In the genomic region with DNA sequence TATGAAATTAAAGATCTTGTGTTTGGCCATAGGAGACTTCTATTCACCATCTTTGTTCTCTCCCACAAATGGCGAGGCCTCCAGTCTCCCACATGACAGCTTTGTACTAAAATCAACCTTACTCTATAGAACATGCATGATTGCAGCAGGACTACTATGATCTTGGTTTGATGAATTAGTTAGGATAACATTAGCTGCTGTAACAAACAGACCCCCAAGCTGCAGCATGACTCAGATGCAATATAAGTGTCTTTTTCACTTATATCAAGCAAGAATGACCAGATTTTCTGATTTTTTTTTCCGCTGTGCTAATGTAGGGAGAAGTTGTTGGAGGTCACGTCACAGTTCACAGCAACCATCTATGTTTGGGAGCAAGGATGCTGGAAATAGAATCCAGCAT, we compare ENCODE assay signal across 28 cellular contexts. TPM values are rescaled to one million over a fixed set of nuclear protein-coding genes. Genes with fewer than 3 reads are reported as not detected.
"Had no signal": no experiment of that assay in that cellular context is flagged by ENCODE, and none has a peak within 500 bp of the region (broad histone marks: within the 10 kb centered on the region; RNA-seq: fewer than 3 reads in every experiment).

No MANE protein-coding gene starts in this region.

- FAIRE-seq: keratinocyte, pancreas, urothelium cell line had no signal

- H3K4me3 ChIP-seq: coronary artery, esophagus squamous epithelium, heart right ventricle, lower lobe of right lung, pancreas, smooth muscle cell, thoracic aorta, tibial nerve, upper lobe of left lung had no signal

- H3K27me3 Mint-ChIP-seq: stimulated activated naive CD8-positive, alpha-beta T cell treated with anti-CD3 and anti-CD28 coated beads, Interleukin-15, Interleukin-2, amounts not matched to agents 100 ng/mL and 50 ng/mL, for 24 hours had no signal

- H3K4me1 ChIP-seq: lower lobe of right lung, upper lobe of left lung had no signal

- H3K9me3 Mint-ChIP-seq: stimulated activated effector memory CD8-positive, alpha-beta T cell treated with anti-CD3 and anti-CD28 coated beads, Interleukin-12 subunit alpha, Interleukin-12 subunit beta, amount 100 ng/mL, for 72 hours; stimulated activated naive CD8-positive, alpha-beta T cell treated with anti-CD3 and anti-CD28 coated beads, Interleukin-15, Interleukin-2, amounts not matched to agents 100 ng/mL and 50 ng/mL, for 24 hours had no signal

- H3K27ac ChIP-seq: coronary artery, esophagus squamous epithelium, heart right ventricle, lower lobe of right lung, neutrophil, pancreas, thoracic aorta, tibial nerve, upper lobe of left lung had no signal

- H3K27ac Mint-ChIP-seq: natural killer cell; progenitor cell of endocrine pancreas; stimulated activated effector memory CD8-positive, alpha-beta T cell treated with anti-CD3 and anti-CD28 coated beads, Interleukin-12 subunit alpha, Interleukin-12 subunit beta, amount 100 ng/mL, for 72 hours; stimulated activated naive CD8-positive, alpha-beta T cell treated with anti-CD3 and anti-CD28 coated beads, Interleukin-15, Interleukin-2, amounts not matched to agents 100 ng/mL and 50 ng/mL, for 24 hours had no signal

- ATAC-seq: heart right ventricle; left ventricle myocardium superior; lower lobe of right lung; natural killer cell; pancreas; sciatic nerve; stimulated activated effector memory CD8-positive, alpha-beta T cell treated with anti-CD3 and anti-CD28 coated beads, Interleukin-12 subunit alpha, Interleukin-12 subunit beta, amount 100 ng/mL, for 72 hours had no signal

- H3K9me3 ChIP-seq: esophagus squamous epithelium, lower lobe of right lung, neutrophil, pancreas, thoracic aorta, upper lobe of left lung had no signal

- H3K36me3 ChIP-seq: esophagus squamous epithelium, lower lobe of right lung, neutrophil, pancreas, thoracic aorta, upper lobe of left lung had no signal

- H3K4me2 ChIP-seq: smooth muscle cell had no signal

- H3K4me3 Mint-ChIP-seq: natural killer cell; stimulated activated effector memory CD8-positive, alpha-beta T cell treated with anti-CD3 and anti-CD28 coated beads, Interleukin-12 subunit alpha, Interleukin-12 subunit beta, amount 100 ng/mL, for 72 hours; stimulated activated naive CD8-positive, alpha-beta T cell treated with anti-CD3 and anti-CD28 coated beads, Interleukin-15, Interleukin-2, amounts not matched to agents 100 ng/mL and 50 ng/mL, for 24 hours had no signal

- H3K36me3 Mint-ChIP-seq: natural killer cell; stimulated activated effector memory CD8-positive, alpha-beta T cell treated with anti-CD3 and anti-CD28 coated beads, Interleukin-12 subunit alpha, Interleukin-12 subunit beta, amount 100 ng/mL, for 72 hours had no signal

- DNase-seq: dermis blood vessel endothelial cell; effector memory CD4-positive, alpha-beta T cell; erythroblast; esophagus squamous epithelium; foreskin melanocyte; glutamatergic neuron; heart right ventricle; hypothalamus; left ventricle myocardium superior; lower lobe of right lung; natural killer cell; pancreas; stimulated activated CD4-positive, alpha-beta T cell treated with anti-CD3 and anti-CD28 coated beads, Interleukin-12 subunit alpha, Interleukin-12 subunit beta, amount 100 ng/mL, for 4 hours; stimulated activated CD4-positive, alpha-beta T cell treated with anti-CD3 and anti-CD28 coated beads, Interleukin-1b, Interleukin-23, amount 100 ng/mL, for 48 hours; stimulated activated CD4-positive, alpha-beta T cell treated with anti-CD3 and anti-CD28 coated beads, Interleukin-4, amount 100 ng/mL, for 1 hour; upper lobe of left lung had no signal

- H3K4me1 Mint-ChIP-seq: stimulated activated effector memory CD8-positive, alpha-beta T cell treated with anti-CD3 and anti-CD28 coated beads, Interleukin-12 subunit alpha, Interleukin-12 subunit beta, amount 100 ng/mL, for 72 hours had no signal

- H3K27me3 ChIP-seq: esophagus squamous epithelium, heart right ventricle, neutrophil, pancreas, tibial nerve, upper lobe of left lung had no signal

RNA-seq across cellular contexts. Expression of a gene that starts 10.8 kb away (rescaled TPM):
- polyA plus RNA-seq: neural cell, smooth muscle cell had no signal

RNA-seq across cellular contexts. Expression of a gene that starts 20.7 kb away (rescaled TPM):
- total RNA-seq: smooth muscle cell had no signal
- polyA plus RNA-seq: neural cell had no signal

RNA-seq across cellular contexts. Expression of a gene that starts 50.8 kb away (rescaled TPM):
- total RNA-seq: progenitor cell of endocrine pancreas, smooth muscle cell had no signal
- polyA plus RNA-seq: neural cell, smooth muscle cell had no signal
